In genomic region chr10:115171392-115171960, GRCh38 we compare ENCODE assay signal across 9 cellular contexts.
DNase-seq lines count a peak whose midpoint lies in the region; ATAC-seq, FAIRE-seq and TF ChIP-seq lines count a peak whose summit lies in the region.
"Had no signal": no experiment of that assay in that cellular context is flagged by ENCODE, and none has a peak within 500 bp of the region (broad histone marks: within the 10 kb centered on the region; RNA-seq: fewer than 3 reads in every experiment).

No MANE protein-coding gene starts in this region.

- H3K27ac ChIP-seq in GM23248: no peak overlapping the region
- no peak overlapping the region for H3K27ac ChIP-seq in kidney (ENCODE audit: low read depth in 2 of 2, low read length in 2 of 2)
- H3K27ac ChIP-seq in naive thymus-derived CD4-positive, alpha-beta T cell (ENCODE audit: low read depth, low read length): no peak overlapping the region

- H3K9ac ChIP-seq in GM23248 (no peak overlapping the region), kidney (ENCODE audit: low read length in 2 of 2) (no peak overlapping the region)

- 0 to 3% methylated on average over 1 of the region's 1 CpG for whole genome bisulfite sequencing in GM23248 (ENCODE audit: low coverage in 1 of 2, low lambda C conversion rate in 2 of 2, missing lambda C conversion rate in 2 of 2), 2 experiments

- no peaks in the 10 kb centered on the region for H3K4me1 ChIP-seq in GM23248 (ENCODE audit: insufficient read depth)
- no peaks in the 10 kb centered on the region for H3K4me1 ChIP-seq in kidney (ENCODE audit: control insufficient read depth in 1 of 2, insufficient read depth in 1 of 2, low read depth in 1 of 2, low read length in 2 of 2)
- no peaks in the 10 kb centered on the region for H3K4me1 ChIP-seq in naive thymus-derived CD4-positive, alpha-beta T cell (ENCODE audit: control insufficient read depth in 2 of 2, insufficient read depth in 2 of 2, low read length in 2 of 2)

- no peak overlapping the region for H3K27ac Mint-ChIP-seq in naive thymus-derived CD4-positive, alpha-beta T cell
- H3K27ac Mint-ChIP-seq in activated CD4-positive, alpha-beta T cell treated with anti-CD3 and anti-CD28 coated beads, Interleukin-2, amount 10 ng/mL, durations not matched to agents 7 days and 5 days: no peak overlapping the region

- intact Hi-C loops in kidney (cut with DNase I): no loop called here
- intact Hi-C loops in naive thymus-derived CD4-positive, alpha-beta T cell (cut with micrococcal nuclease): loop anchor here in 1 of 2 donors (1.0 to 5.0 kb wide), 3 partner anchors 245 to 1215 kb away; no protein-coding TSS in a partner anchor

- DNase-seq in AML-193 (lab: John Stamatoyannopoulos, UW): peak; percentile 14 to 17
- DNase-seq in GM23248: peak; percentile 33
- DNase-seq in SW480 (ENCODE audit: low spot score): peak; percentile 20
- DNase-seq in kidney: no peak
- DNase-seq in naive thymus-derived CD4-positive, alpha-beta T cell: no peak
- no peak for DNase-seq in stimulated activated naive CD4-positive, alpha-beta T cell treated with Interleukin-2 at 50 U/mL for 16 hours (lab: John Stamatoyannopoulos, UW)
- DNase-seq in activated CD4-positive, alpha-beta T cell treated with anti-CD3 and anti-CD28 coated beads, Interleukin-2, amount 10 ng/mL, durations not matched to agents 7 days and 5 days: no peak
- DNase-seq in nucleus accumbens (lab: John Stamatoyannopoulos, UW): no peak
- DNase-seq: Right ventricle myocardium superior had no signal

- CTCF ChIA-PET in naive thymus-derived CD4-positive, alpha-beta T cell (lab: Charles Lee): no interaction called here
- CTCF ChIA-PET in activated CD4-positive, alpha-beta T cell treated with anti-CD3 and anti-CD28 coated beads, Interleukin-2, amount 10 ng/mL, durations not matched to agents 7 days and 5 days (lab: Charles Lee): no interaction called here

- H3K27me3 ChIP-seq in GM23248 (replicated peaks; ENCODE audit: insufficient read depth): no peaks in the 10 kb centered on the region
- no peaks in the 10 kb centered on the region for H3K27me3 ChIP-seq in naive thymus-derived CD4-positive, alpha-beta T cell (ENCODE audit: control insufficient read depth in 2 of 2, insufficient read depth in 2 of 2, low read length in 2 of 2)

- no peaks in the 10 kb centered on the region for H3K9me2 ChIP-seq in GM23248 (ENCODE audit: insufficient read depth)

- FAIRE-seq in kidney (lab: Jason Lieb, UNC): peak; percentile 91

- no peaks in the 10 kb centered on the region for H3F3A ChIP-seq in GM23248 (ENCODE audit: insufficient read depth)

- H3K79me2 ChIP-seq in GM23248 (ENCODE audit: insufficient read depth): no peaks in the 10 kb centered on the region

- H2AFZ ChIP-seq in GM23248: no peak overlapping the region

- no peak for ATAC-seq in naive thymus-derived CD4-positive, alpha-beta T cell

- H3K36me3 ChIP-seq in GM23248 (ENCODE audit: low read depth): no peaks in the 10 kb centered on the region
- no peaks in the 10 kb centered on the region for H3K36me3 ChIP-seq in kidney (ENCODE audit: control insufficient read depth in 1 of 2, insufficient read depth in 2 of 2, low read length in 2 of 2)
- no peaks in the 10 kb centered on the region for H3K36me3 ChIP-seq in naive thymus-derived CD4-positive, alpha-beta T cell (ENCODE audit: control insufficient read depth in 2 of 3, insufficient read depth in 3 of 3, low read length in 3 of 3)

- no peaks in the 10 kb centered on the region for H3K9me3 ChIP-seq in GM23248 (ENCODE audit: low read depth)
- H3K9me3 ChIP-seq in kidney (ENCODE audit: control insufficient read depth in 1 of 2, low read length in 2 of 2): no peaks in the 10 kb centered on the region
- H3K9me3 ChIP-seq in naive thymus-derived CD4-positive, alpha-beta T cell (ENCODE audit: control insufficient read depth in 2 of 3, low read length in 3 of 3): no peaks in the 10 kb centered on the region

- no peak overlapping the region for H3K4me2 ChIP-seq in GM23248 (ENCODE audit: unreplicated experiment)

- H3K36me3 Mint-ChIP-seq in naive thymus-derived CD4-positive, alpha-beta T cell: no peaks in the 10 kb centered on the region
- no peaks in the 10 kb centered on the region for H3K36me3 Mint-ChIP-seq in activated CD4-positive, alpha-beta T cell treated with anti-CD3 and anti-CD28 coated beads, Interleukin-2, amount 10 ng/mL, durations not matched to agents 7 days and 5 days (ENCODE audit: low read depth)

- peaks cover 0 to 3% (median 0%) of the 10 kb centered on the region in 11 donors for H3K9me3 Mint-ChIP-seq in naive thymus-derived CD4-positive, alpha-beta T cell
- no peaks in the 10 kb centered on the region for H3K9me3 Mint-ChIP-seq in activated CD4-positive, alpha-beta T cell treated with anti-CD3 and anti-CD28 coated beads, Interleukin-2, amount 10 ng/mL, durations not matched to agents 7 days and 5 days

- H3K4me1 Mint-ChIP-seq in naive thymus-derived CD4-positive, alpha-beta T cell: peaks cover 0 to 2% (median 0%) of the 10 kb centered on the region in 7 donors
- no peaks in the 10 kb centered on the region for H3K4me1 Mint-ChIP-seq in activated CD4-positive, alpha-beta T cell treated with anti-CD3 and anti-CD28 coated beads, Interleukin-2, amount 10 ng/mL, durations not matched to agents 7 days and 5 days

- in situ Hi-C loops in GM23248 (cut with MboI): no loop called here

- POLR2A ChIA-PET in naive thymus-derived CD4-positive, alpha-beta T cell (lab: Charles Lee): no interaction called here
- POLR2A ChIA-PET in activated CD4-positive, alpha-beta T cell treated with anti-CD3 and anti-CD28 coated beads, Interleukin-2, amount 10 ng/mL, durations not matched to agents 7 days and 5 days (lab: Charles Lee): no interaction called here

- H3K4me3 Mint-ChIP-seq in naive thymus-derived CD4-positive, alpha-beta T cell: no peak overlapping the region
- no peak overlapping the region for H3K4me3 Mint-ChIP-seq in activated CD4-positive, alpha-beta T cell treated with anti-CD3 and anti-CD28 coated beads, Interleukin-2, amount 10 ng/mL, durations not matched to agents 7 days and 5 days

- no peak overlapping the region for H3K4me3 ChIP-seq in GM23248
- H3K4me3 ChIP-seq in kidney (ENCODE audit: low read length in 2 of 2): no peak overlapping the region
- no peak overlapping the region for H3K4me3 ChIP-seq in naive thymus-derived CD4-positive, alpha-beta T cell (ENCODE audit: low read length)

- TF ChIP-seq CTCF in kidney (IDR thresholded peaks at IDR 0.05; ENCODE audit: borderline replicate concordance, extremely low read depth, insufficient read depth): no peak

- no peaks in the 10 kb centered on the region for H4K20me1 ChIP-seq in GM23248 (ENCODE audit: insufficient read depth)

- peaks cover 0 to 7% (median 0%) of the 10 kb centered on the region in 5 donors for H3K27me3 Mint-ChIP-seq in naive thymus-derived CD4-positive, alpha-beta T cell
- H3K27me3 Mint-ChIP-seq in activated CD4-positive, alpha-beta T cell treated with anti-CD3 and anti-CD28 coated beads, Interleukin-2, amount 10 ng/mL, durations not matched to agents 7 days and 5 days: no peaks in the 10 kb centered on the region

Comparison
In these comparisons a context has a peak if more than half of its experiments do, and no peak if none do; other contexts are left out.
1. DNase-seq: peak in AML-193 (2 of 2), GM23248 (single experiment) and SW480 (single experiment); none in kidney (single experiment), naive thymus-derived CD4-positive, alpha-beta T cell (0 of 9), stimulated activated naive CD4-positive, alpha-beta T cell treated with Interleukin-2 at 50 U/mL for 16 hours (single experiment), activated CD4-positive, alpha-beta T cell treated with anti-CD3 and anti-CD28 coated beads, Interleukin-2, amount 10 ng/mL, durations not matched to agents 7 days and 5 days (single experiment) and nucleus accumbens (0 of 56).